In genomic region chr17:37479025-37479424, GRCh38 we compare ENCODE assay signal across 20 cellular contexts. TPM values are rescaled to one million over a fixed set of nuclear protein-coding genes. Genes with fewer than 3 reads are reported as not detected.
DNase-seq lines count a peak whose midpoint lies in the region; FAIRE-seq and TF ChIP-seq lines count a peak whose summit lies in the region.
"Had no signal": no experiment of that assay in that cellular context is flagged by ENCODE, and none has a peak within 500 bp of the region (broad histone marks: within the 10 kb centered on the region; RNA-seq: fewer than 3 reads in every experiment).

No MANE protein-coding gene starts in this region.

- DNase-seq in GM23248 (no peak), PC-9 (no peak), keratinocyte (ENCODE audit: low read depth, low spot score) (no peak), GOT3 (lab: John Stamatoyannopoulos, UW) (no peak), endodermal cell (no peak), hippocampal formation (lab: John Stamatoyannopoulos, UW) (no peak), germinal center (ENCODE audit: low spot score) (no peak)
- DNase-seq: CD4-positive, CD25-positive, alpha-beta regulatory T cell; COR-L47; DND-41; NCI-H1105; NCI-H2081 treated with DMSO at 0.1 percent for 48 hours; NCI-H446; NCI-H526; OCI-M1; SHP77 treated with DMSO at 0.1 percent for 48 hours had no signal

- no peaks in the 10 kb centered on the region for H3K79me2 ChIP-seq in ACC112 (ENCODE audit: control insufficient read depth, insufficient read depth, low read length, unreplicated experiment)
- H3K79me2 ChIP-seq in GM23248 (ENCODE audit: insufficient read depth), result 0 out of 2 replicates have a peak, but pooled peaks cover 4% of the 10 kb centered on the region
- H3K79me2 ChIP-seq in PC-9 (ENCODE audit: low read depth), result no peaks in the 10 kb centered on the region; the same call in 1 of the 2 replicates
- no peaks in the 10 kb centered on the region for H3K79me2 ChIP-seq in keratinocyte (ENCODE audit: control insufficient read depth, insufficient read depth, low read length)

- H3K36me3 ChIP-seq in ACC112 (ENCODE audit: insufficient read depth, low read length) (peaks cover 15% of the 10 kb centered on the region), GM23248 (ENCODE audit: low read depth) (peaks cover 19% of the 10 kb centered on the region; the same call in 1 of the 2 replicates), PC-9 (ENCODE audit: low read depth) (peaks cover 7% of the 10 kb centered on the region; the same call in 1 of the 2 replicates), keratinocyte (ENCODE audit: control insufficient read depth in 2 of 2, extremely low read depth in 1 of 2, insufficient read depth in 2 of 2, low read length in 2 of 2) (peaks cover 0 to 15% of the 10 kb centered on the region in 2 experiments), endodermal cell (ENCODE audit: control insufficient read depth, insufficient read depth, low read length) (peaks cover 56% of the 10 kb centered on the region)

- H3K9me1 ChIP-seq in keratinocyte (ENCODE audit: control insufficient read depth, extremely low read depth, insufficient read depth, low read length), result no peaks in the 10 kb centered on the region

- H3K9me2 ChIP-seq in GM23248 (ENCODE audit: insufficient read depth) (no peaks in the 10 kb centered on the region), PC-9 (ENCODE audit: insufficient read depth) (no peaks in the 10 kb centered on the region)

- H3F3A ChIP-seq in GM23248 (ENCODE audit: insufficient read depth), result peaks cover 67% of the 10 kb centered on the region
- peaks cover 49% of the 10 kb centered on the region for H3F3A ChIP-seq in PC-9 (ENCODE audit: insufficient read depth, low read depth)

- dilution Hi-C loops in keratinocyte (cut with MboI; ENCODE audit: extremely low pct_ligation_motif_present, low sequenced_read_pairs), result no loop called here

- H3K9ac ChIP-seq in GM23248, result peak overlapping the region; percentile 73
- H3K9ac ChIP-seq in keratinocyte (ENCODE audit: control insufficient read depth, extremely low read depth, insufficient read depth, low read length), result no peak overlapping the region
- no peak overlapping the region for H3K9ac ChIP-seq in endodermal cell (ENCODE audit: extremely low read depth, low read length, poor library complexity, severe bottlenecking)

- H3K4me1 ChIP-seq in ACC112 (ENCODE audit: control insufficient read depth, insufficient read depth, low read length, unreplicated experiment) (peaks cover 57% of the 10 kb centered on the region), GM23248 (ENCODE audit: insufficient read depth) (peaks cover 54% of the 10 kb centered on the region), PC-9 (replicated peaks; ENCODE audit: insufficient read depth) (peaks cover 59% of the 10 kb centered on the region), keratinocyte (ENCODE audit: control insufficient read depth, extremely low read depth, insufficient read depth, low read length) (peaks cover 58% of the 10 kb centered on the region), endodermal cell (ENCODE audit: control insufficient read depth, insufficient read depth, low read length) (peaks cover 11% of the 10 kb centered on the region)

- CTCF ChIA-PET in PC-9 (lab: Charles Lee), result no interaction called here

- peaks cover 43% of the 10 kb centered on the region for H3K36me3 Mint-ChIP-seq in endodermal cell (ENCODE audit: low read depth)

- no peaks in the 10 kb centered on the region for H3K9me3 Mint-ChIP-seq in endodermal cell
- H3K9me3 Mint-ChIP-seq: CD4-positive, CD25-positive, alpha-beta regulatory T cell; IgD-negative memory B cell had no signal

- H4K20me1 ChIP-seq in GM23248 (ENCODE audit: insufficient read depth), result no peaks in the 10 kb centered on the region
- H4K20me1 ChIP-seq in PC-9 (ENCODE audit: insufficient read depth), result no peaks in the 10 kb centered on the region
- H4K20me1 ChIP-seq in keratinocyte (ENCODE audit: control insufficient read depth, extremely low read depth, insufficient read depth, low read length), result no peaks in the 10 kb centered on the region

- in situ Hi-C loops in GM23248 (cut with MboI), result loop anchor here (10.0 kb wide), 1 partner anchor 64 kb away; no protein-coding TSS in a partner anchor

- H3K4me3 ChIP-seq in ACC112 (ENCODE audit: low read depth, low read length) (no peak overlapping the region), GM23248 (no peak overlapping the region), PC-9 (no peak overlapping the region), keratinocyte (ENCODE audit: control insufficient read depth in 2 of 3, extremely low read depth in 1 of 3, insufficient read depth in 2 of 3, low read depth in 1 of 3, low read length in 3 of 3) (no peak overlapping the region), endodermal cell (ENCODE audit: low read length) (no peak overlapping the region)

- no peak overlapping the region for H2AFZ ChIP-seq in ACC112 (ENCODE audit: low read length, unreplicated experiment)
- no peak overlapping the region for H2AFZ ChIP-seq in GM23248
- no peak overlapping the region for H2AFZ ChIP-seq in PC-9
- no peak overlapping the region for H2AFZ ChIP-seq in keratinocyte (ENCODE audit: control insufficient read depth, low read length)

- no peak overlapping the region for H3K4me3 Mint-ChIP-seq in endodermal cell
- H3K4me3 Mint-ChIP-seq: CD4-positive, CD25-positive, alpha-beta regulatory T cell; IgD-negative memory B cell had no signal

- no peak for FAIRE-seq in keratinocyte (lab: Jason Lieb, UNC)
- FAIRE-seq: GM12892, H1 had no signal

- intact Hi-C loops in PC-9 (cut with micrococcal nuclease; ENCODE audit: unreplicated experiment), result no loop called here

- no peak overlapping the region for H3K27ac Mint-ChIP-seq in endodermal cell
- H3K27ac Mint-ChIP-seq: IgD-negative memory B cell had no signal

- H3K4me1 Mint-ChIP-seq in endodermal cell, result peaks cover 34% of the 10 kb centered on the region

- TF ChIP-seq CTCF in PC-9 (conservative IDR thresholded peaks at IDR 0.05) (no peak), keratinocyte (optimal IDR thresholded peaks at IDR 0.05 in 1 of 3, IDR thresholded peaks at IDR 0.05 in 1 of 3, conservative IDR thresholded peaks at IDR 0.05 in 1 of 3; ENCODE audit: extremely low read depth in 1 of 3, insufficient read depth in 2 of 3, low read length in 3 of 3) (no peak), endodermal cell (conservative IDR thresholded peaks at IDR 0.05) (no peak)

- POLR2A ChIA-PET in PC-9 (lab: Charles Lee; ENCODE audit: unreplicated experiment), result no interaction called here

- H3K4me2 ChIP-seq in GM23248 (ENCODE audit: unreplicated experiment) (peak overlapping the region; percentile 55), PC-9 (no peak overlapping the region), keratinocyte (ENCODE audit: control insufficient read depth, extremely low read depth, insufficient read depth, low read depth, low read length) (no peak overlapping the region)

- H3K27me3 ChIP-seq in ACC112 (ENCODE audit: insufficient read depth, low read length) (no peaks in the 10 kb centered on the region), GM23248 (replicated peaks; ENCODE audit: insufficient read depth) (no peaks in the 10 kb centered on the region), PC-9 (ENCODE audit: insufficient read depth, low read depth) (no peaks in the 10 kb centered on the region), keratinocyte (ENCODE audit: control insufficient read depth, extremely low read depth, insufficient read depth, low read length) (no peaks in the 10 kb centered on the region), endodermal cell (ENCODE audit: control insufficient read depth, insufficient read depth, low read length, poor library complexity, severe bottlenecking) (no peaks in the 10 kb centered on the region)

- BruUV-seq in PC-9 (replicated peaks; lab: Mats Ljungman, UMichigan), result no TSS peak

- peak overlapping the region; percentile 94 for H3K27ac ChIP-seq in ACC112 (ENCODE audit: low read depth, low read length)
- H3K27ac ChIP-seq in GM23248, result peak overlapping the region; percentile 88
- H3K27ac ChIP-seq in PC-9, result peak overlapping the region; percentile 95; the same call in 1 of the 2 replicates
- peak overlapping the region; percentile 59 for H3K27ac ChIP-seq in keratinocyte (ENCODE audit: control insufficient read depth, insufficient read depth, low read length)
- H3K27ac ChIP-seq in endodermal cell (ENCODE audit: low read depth, low read length), result no peak overlapping the region

- no peaks in the 10 kb centered on the region for H3K27me3 Mint-ChIP-seq in endodermal cell (ENCODE audit: insufficient read depth)
- H3K27me3 Mint-ChIP-seq: CD4-positive, CD25-positive, alpha-beta regulatory T cell; IgD-negative memory B cell had no signal

- H3K9me3 ChIP-seq in GM23248 (ENCODE audit: low read depth), result no peaks in the 10 kb centered on the region
- no peaks in the 10 kb centered on the region for H3K9me3 ChIP-seq in PC-9 (ENCODE audit: insufficient read depth, low read depth)
- no peaks in the 10 kb centered on the region for H3K9me3 ChIP-seq in keratinocyte (ENCODE audit: control insufficient read depth, low read depth, low read length)
- no peaks in the 10 kb centered on the region for H3K9me3 ChIP-seq in endodermal cell (ENCODE audit: control insufficient read depth, low read length)

- 92 to 100% methylated on average over 1 of the region's 1 CpG for WGBS in GM23248 (ENCODE audit: low coverage in 1 of 2, low lambda C conversion rate in 2 of 2, missing lambda C conversion rate in 2 of 2), 2 experiments
- 89 to 94% methylated on average over 1 of the region's 1 CpG for WGBS in endodermal cell (ENCODE audit: insufficient coverage in 1 of 2, insufficient read length in 1 of 2), 2 experiments

RNA-seq across cellular contexts. Expression of gene DUSP14, which starts 10.7 kb away (rescaled TPM):
- total RNA-seq in GM23248 (2014; rRNA removed; shearing (Covaris generic)), result 154 and 161 TPM in 2 replicates
- polyA plus RNA-seq in GM23248 (2016; fragmentation: Nextera tagmentation; extraction: Ambion mirVana) (153 and 157 TPM in 2 replicates), keratinocyte (169 to 226 TPM (median 210 TPM) in 3 replicates)
- total RNA-seq in PC-9 (2021) (17.1 and 23.3 TPM in 2 replicates), endodermal cell (10 to 100 TPM; 17.0 to 22.8 TPM)
- 52.8 TPM for polyA plus RNA-seq in keratinocyte (2011; ENCODE audit: low read depth)
- polyA plus RNA-seq in keratinocyte (2011; cell fraction: cytosol; rRNA removed), result 197 and 226 TPM in 2 replicates
- polyA plus RNA-seq in keratinocyte (2011; cell fraction: nucleus; rRNA removed), result 187 and 230 TPM in 2 replicates
- polyA plus RNA-seq in keratinocyte (2012; ENCODE audit: low replicate concordance), result 115 and 211 TPM in 2 replicates
- polyA minus RNA-seq in keratinocyte, result 137 to 243 TPM (median 145 TPM) in 3 replicates
- 130 TPM for polyA minus RNA-seq in keratinocyte (2011; cell fraction: cytosol; rRNA and poly(A)+ RNA removed)
- 77.0 and 108 TPM in 2 replicates for polyA minus RNA-seq in keratinocyte (2011; cell fraction: nucleus; rRNA and poly(A)+ RNA removed)
- polyA plus RNA-seq in endodermal cell (2013, experiment 1 of 2), result 20.9 TPM
- 22.2 TPM for polyA plus RNA-seq in endodermal cell (2013, experiment 2 of 2)
